ENCODE assay signal across 20 cellular contexts in genomic region chr11:74984730-74985129, GRCh38. TPM values are rescaled to one million over a fixed set of nuclear protein-coding genes. Genes with fewer than 3 reads are reported as not detected.
DNase-seq lines count a peak whose midpoint lies in the region; ATAC-seq, FAIRE-seq and TF ChIP-seq lines count a peak whose summit lies in the region.
"Had no signal": no experiment of that assay in that cellular context is flagged by ENCODE, and none has a peak within 500 bp of the region (broad histone marks: within the 10 kb centered on the region; RNA-seq: fewer than 3 reads in every experiment).

No MANE protein-coding gene starts in this region.

- 94% methylated on average over 2 of the region's 2 CpGs for WGBS in HepG2 (ENCODE audit: low lambda C conversion rate)
- 80% methylated on average over 2 of the region's 2 CpGs for WGBS in right lobe of liver (ENCODE audit: insufficient coverage, low coverage, low lambda C conversion rate, missing lambda C conversion rate)
- WGBS in thyroid gland, 2 donors = 90 to 92% methylated on average over 2 of the region's 2 CpGs

- H3K4me3 ChIP-seq in HepG2 (replicated peaks in 1 of 3; ENCODE audit: insufficient read depth in 1 of 3, low read depth in 2 of 3, low read length in 3 of 3) (no peak overlapping the region), right lobe of liver (no peak overlapping the region), thyroid gland (replicated peaks in 1 of 3) (no peak overlapping the region)
- H3K4me3 ChIP-seq: BLaER1 treated with 17β-estradiol and CSF1 and Interleukin-3, amounts not matched to agents 10 nM and 100 nM; GM23248; HAP-1 had no signal

- H3K36me3 ChIP-seq in HepG2 (replicated peaks in 1 of 2; ENCODE audit: control insufficient read depth in 1 of 2, insufficient read depth in 2 of 2, low read length in 2 of 2) = peaks cover 0 to 3% of the 10 kb centered on the region in 2 experiments; a peak in 1 of 5 replicates
- no peaks in the 10 kb centered on the region for H3K36me3 ChIP-seq in right lobe of liver
- H3K36me3 ChIP-seq in thyroid gland = peaks cover 2 to 4% of the 10 kb centered on the region in 2 donors

- CTCF ChIA-PET in HepG2 (lab: Yijun Ruan, JAX; ENCODE audit: low intra/inter-chr PET ratio, low total read pairs) = no interaction called here

- TF ChIP-seq POLR2A in HepG2 (IDR thresholded peaks at IDR 0.05; ENCODE audit: insufficient read depth in 1 of 2, low read depth in 2 of 2, low read length in 2 of 2) = no peak
- TF ChIP-seq POLR2A in right lobe of liver (IDR thresholded peaks at IDR 0.05) = no peak
- no peak for TF ChIP-seq POLR2A in thyroid gland (IDR thresholded peaks at IDR 0.05)

- no peak overlapping the region for H3K4me3 Mint-ChIP-seq in naive B cell
- H3K4me3 Mint-ChIP-seq: B cell; CD4-positive, CD25-positive, alpha-beta regulatory T cell had no signal

- POLR2A ChIA-PET in HepG2 (lab: Yijun Ruan, JAX) = no interaction called here

- peak overlapping the region in 5 of 6 donors; percentile 33 to 85 (median 47) for H3K27ac Mint-ChIP-seq in naive B cell
- H3K27ac Mint-ChIP-seq: B cell had no signal

- DNase-seq in HepG2 (ENCODE audit: low spot score) (no peak), right lobe of liver (no peak), naive B cell (no peak), nucleus accumbens (lab: John Stamatoyannopoulos, UW) (no peak), thyroid gland (no peak)
- DNase-seq: Caco-2; CD4-positive, CD25-positive, alpha-beta regulatory T cell; DMS153; DMS79; GDM1; GM23248; IMR-90 had no signal

- no peak overlapping the region for H2AFZ ChIP-seq in HepG2 (ENCODE audit: low read length)
- H2AFZ ChIP-seq: GM23248 had no signal

- TF ChIP-seq EP300 in HepG2 (IDR thresholded peaks at IDR 0.05; ENCODE audit: low read depth in 2 of 2, low read length in 2 of 2) (no peak), HepG2 (CRISPR knock-in tag; IDR thresholded peaks at IDR 0.05; ENCODE audit: borderline replicate concordance) (no peak)

- BruUV-seq in HepG2 (replicated peaks; lab: Mats Ljungman, UMichigan) = no TSS peak

- H3K79me2 ChIP-seq in HepG2 (ENCODE audit: insufficient read depth, low read length) = peaks cover 2% of the 10 kb centered on the region

- H3K9me3 ChIP-seq in HepG2 (ENCODE audit: low read length) (no peaks in the 10 kb centered on the region), right lobe of liver (no peaks in the 10 kb centered on the region), thyroid gland (no peaks in the 10 kb centered on the region)
- H3K9me3 ChIP-seq: BLaER1 treated with 17β-estradiol and CSF1 and Interleukin-3, amounts not matched to agents 10 nM and 100 nM; Caco-2; HAP-1 had no signal

- in situ Hi-C loops in HepG2 (cut with HindIII; ENCODE audit: extremely low pct_ligation_motif_present, low pct_unique_long_range_greater_than_20kb) = no loop called here

- no peaks in the 10 kb centered on the region for H3K36me3 Mint-ChIP-seq in naive B cell

- no peak for FAIRE-seq in HepG2 (lab: Jason Lieb, UNC)
- FAIRE-seq: GM12892, GM18507 had no signal

- ATAC-seq in HepG2 (no peak), right lobe of liver (no peak), naive B cell (ENCODE audit: low read depth in 2 of 2) (no peak), HG03469 (IDR thresholded peaks at IDR 0.05; ENCODE audit: unreplicated experiment) (no peak)

- intact Hi-C loops in HepG2 (cut with micrococcal nuclease; ENCODE audit: unreplicated experiment) = no loop called here
- intact Hi-C loops in right lobe of liver (cut with DNase I) = no loop called here
- intact Hi-C loops in thyroid gland (cut with DNase I) = no loop called here

- H3K4me1 Mint-ChIP-seq in naive B cell = peaks cover 10 to 16% (median 10%) of the 10 kb centered on the region in 3 donors

- H3K27me3 Mint-ChIP-seq in naive B cell = no peaks in the 10 kb centered on the region
- H3K27me3 Mint-ChIP-seq: B cell; CD4-positive, CD25-positive, alpha-beta regulatory T cell had no signal

- no peak overlapping the region for H3K9ac ChIP-seq in HepG2 (ENCODE audit: insufficient read depth, low read depth, low read length)
- H3K9ac ChIP-seq: BLaER1 treated with 17β-estradiol and CSF1 and Interleukin-3, amounts not matched to agents 10 nM and 100 nM; GM23248 had no signal

- H3K27me3 ChIP-seq in HepG2 (ENCODE audit: control insufficient read depth in 1 of 2, insufficient read depth in 2 of 2, low read length in 2 of 2) = no peaks in the 10 kb centered on the region
- H3K27me3 ChIP-seq in right lobe of liver = no peaks in the 10 kb centered on the region
- H3K27me3 ChIP-seq in thyroid gland = no peaks in the 10 kb centered on the region
- H3K27me3 ChIP-seq: BLaER1 treated with 17β-estradiol and CSF1 and Interleukin-3, amounts not matched to agents 10 nM and 100 nM had no signal

- H3K9me3 Mint-ChIP-seq in naive B cell = no peaks in the 10 kb centered on the region
- H3K9me3 Mint-ChIP-seq: CD4-positive, CD25-positive, alpha-beta regulatory T cell had no signal

- no peak overlapping the region for H3K27ac ChIP-seq in HepG2 (ENCODE audit: extremely low read length, insufficient read depth, low read length)
- no peak overlapping the region for H3K27ac ChIP-seq in right lobe of liver
- peak overlapping the region; percentile 81 for H3K27ac ChIP-seq in VCaP
- no peak overlapping the region for H3K27ac ChIP-seq in thyroid gland
- H3K27ac ChIP-seq: BLaER1 treated with 17β-estradiol and CSF1 and Interleukin-3, amounts not matched to agents 10 nM and 100 nM; GM23248; HL-60 had no signal

- H3K4me1 ChIP-seq in HepG2 (ENCODE audit: insufficient read depth, low read length) (peaks cover 48% of the 10 kb centered on the region), right lobe of liver (peaks cover 0 to 42% (median 14%) of the 10 kb centered on the region in 4 donors), thyroid gland (peaks cover 0 to 9% of the 10 kb centered on the region in 2 donors)

- no peak overlapping the region for H3K4me2 ChIP-seq in HepG2 (ENCODE audit: low read depth, low read length)
- H3K4me2 ChIP-seq: BLaER1 treated with 17β-estradiol and CSF1 and Interleukin-3, amounts not matched to agents 10 nM and 100 nM had no signal

- TF ChIP-seq RAD21 in HepG2 (CRISPR knock-in tag; IDR thresholded peaks at IDR 0.05) = no peak

- TF ChIP-seq CTCF in HepG2 (CRISPR knock-in tag; IDR thresholded peaks at IDR 0.05) (no peak), right lobe of liver (IDR thresholded peaks at IDR 0.05) (no peak), VCaP (conservative IDR thresholded peaks at IDR 0.05) (no peak), thyroid gland (IDR thresholded peaks at IDR 0.05) (no peak)

- H4K20me1 ChIP-seq in HepG2 (ENCODE audit: insufficient read depth, low read length) = no peaks in the 10 kb centered on the region

RNA-seq across cellular contexts. Expression of gene NEU3, which starts 4.0 kb away (rescaled TPM):
- total RNA-seq in HepG2 (2016; rRNA removed; fragmentation: Illumina TruSeq; extraction: Trizol) (14.5 and 15.3 TPM in 2 replicates), right lobe of liver (1 to 10 TPM; 3.7 to 8.2 (median 6.2) TPM), thyroid gland (10 to 100 TPM in 2 of 4 donors, 1 to 10 TPM in 2; 8.1 to 13.0 (median 9.2) TPM)
- 1.4 and 1.8 TPM in 2 replicates for total RNA-seq in HepG2 (2016; cell fraction: cytosol; rRNA removed; fragmentation: Illumina TruSeq; extraction: Trizol; ENCODE audit: low read depth)
- total RNA-seq in HepG2 (2016; cell fraction: insoluble cytoplasmic fraction; rRNA removed; fragmentation: Illumina TruSeq; extraction: Trizol) = 13.8 and 14.7 TPM in 2 replicates
- total RNA-seq in HepG2 (2016; cell fraction: membrane; rRNA removed; fragmentation: Illumina TruSeq; extraction: Trizol) = 5.1 and 6.4 TPM in 2 replicates
- 15.8 and 18.6 TPM in 2 replicates for total RNA-seq in HepG2 (2016; cell fraction: nucleus; rRNA removed; fragmentation: Illumina TruSeq; extraction: Trizol)
- polyA plus RNA-seq in HepG2 (2011; rRNA removed) (6.3 and 8.4 TPM in 2 replicates), naive B cell (ENCODE audit: low read depth in 6 of 6) (1 to 10 TPM; 1.6 to 4.3 (median 3.0) TPM)
- 4.5 and 5.8 TPM in 2 replicates for polyA plus RNA-seq in HepG2 (2011; cell fraction: cytosol; rRNA removed)
- polyA plus RNA-seq in HepG2 (2011; cell fraction: nucleus; rRNA removed) = 15.0 and 15.9 TPM in 2 replicates
- polyA plus RNA-seq in HepG2 (2012) = 4.6 and 5.0 TPM in 2 replicates
- polyA plus RNA-seq in HepG2 (2016; cell fraction: cytosol; fragmentation: Illumina TruSeq; extraction: Trizol; ENCODE audit: low read depth) = 0.83 and 0.93 TPM in 2 replicates
- polyA plus RNA-seq in HepG2 (2016; cell fraction: insoluble cytoplasmic fraction; fragmentation: Illumina TruSeq; extraction: Trizol; ENCODE audit: low read depth) = 6.0 and 6.9 TPM in 2 replicates
- 2.0 and 3.0 TPM in 2 replicates for polyA plus RNA-seq in HepG2 (2016; cell fraction: membrane; fragmentation: Illumina TruSeq; extraction: Trizol; ENCODE audit: low read depth)
- 15.9 and 16.7 TPM in 2 replicates for polyA plus RNA-seq in HepG2 (2016; cell fraction: nucleus; fragmentation: Illumina TruSeq; extraction: Trizol; ENCODE audit: insufficient read depth, low read depth)
- polyA minus RNA-seq in HepG2 (2011; rRNA and poly(A)+ RNA removed; ENCODE audit: low replicate concordance) = 23.2 and 42.9 TPM in 2 replicates
- polyA minus RNA-seq in HepG2 (2011; cell fraction: cytosol; rRNA and poly(A)+ RNA removed) = 9.1 and 9.8 TPM in 2 replicates
- 14.9 and 23.2 TPM in 2 replicates for polyA minus RNA-seq in HepG2 (2011; cell fraction: nucleus; rRNA and poly(A)+ RNA removed)

RNA-seq across cellular contexts. Expression of gene SPCS2, which starts 35.7 kb away (rescaled TPM):
- total RNA-seq in HepG2 (2016; rRNA removed; fragmentation: Illumina TruSeq; extraction: Trizol) (83.4 and 87.3 TPM in 2 replicates), right lobe of liver (100 to 1,000 TPM in 5 of 6 experiments, 10 to 100 TPM in 1; 50.8 to 258 (median 107) TPM), thyroid gland (100 to 1,000 TPM in 2 of 4 donors, 10 to 100 TPM in 2; 53.6 to 229 (median 120) TPM)
- total RNA-seq in HepG2 (2016; cell fraction: cytosol; rRNA removed; fragmentation: Illumina TruSeq; extraction: Trizol; ENCODE audit: low read depth) = 17.4 and 19.6 TPM in 2 replicates
- 79.8 and 98.6 TPM in 2 replicates for total RNA-seq in HepG2 (2016; cell fraction: insoluble cytoplasmic fraction; rRNA removed; fragmentation: Illumina TruSeq; extraction: Trizol)
- total RNA-seq in HepG2 (2016; cell fraction: membrane; rRNA removed; fragmentation: Illumina TruSeq; extraction: Trizol) = 31.5 and 40.9 TPM in 2 replicates
- total RNA-seq in HepG2 (2016; cell fraction: nucleus; rRNA removed; fragmentation: Illumina TruSeq; extraction: Trizol) = 82.3 and 97.7 TPM in 2 replicates
- polyA plus RNA-seq in HepG2 (2011; rRNA removed) (134 and 142 TPM in 2 replicates), naive B cell (ENCODE audit: low read depth in 6 of 6) (100 to 1,000 TPM; 198 to 302 (median 265) TPM)
- 38.6 and 68.5 TPM in 2 replicates for polyA plus RNA-seq in HepG2 (2011; cell fraction: cytosol; rRNA removed)
- 26.0 and 33.3 TPM in 2 replicates for polyA plus RNA-seq in HepG2 (2011; cell fraction: nucleus; rRNA removed)
- polyA plus RNA-seq in HepG2 (2012) = 126 and 129 TPM in 2 replicates
- polyA plus RNA-seq in HepG2 (2016; cell fraction: cytosol; fragmentation: Illumina TruSeq; extraction: Trizol; ENCODE audit: low read depth) = 54.6 and 56.5 TPM in 2 replicates
- polyA plus RNA-seq in HepG2 (2016; cell fraction: insoluble cytoplasmic fraction; fragmentation: Illumina TruSeq; extraction: Trizol; ENCODE audit: low read depth) = 205 and 218 TPM in 2 replicates
- 66.1 and 67.5 TPM in 2 replicates for polyA plus RNA-seq in HepG2 (2016; cell fraction: membrane; fragmentation: Illumina TruSeq; extraction: Trizol; ENCODE audit: low read depth)
- 331 and 344 TPM in 2 replicates for polyA plus RNA-seq in HepG2 (2016; cell fraction: nucleus; fragmentation: Illumina TruSeq; extraction: Trizol; ENCODE audit: insufficient read depth, low read depth)
- polyA minus RNA-seq in HepG2 (2011; rRNA and poly(A)+ RNA removed; ENCODE audit: low replicate concordance) = 26.1 and 46.7 TPM in 2 replicates
- 27.0 and 42.4 TPM in 2 replicates for polyA minus RNA-seq in HepG2 (2011; cell fraction: cytosol; rRNA and poly(A)+ RNA removed)
- polyA minus RNA-seq in HepG2 (2011; cell fraction: nucleus; rRNA and poly(A)+ RNA removed) = 14.4 and 69.1 TPM in 2 replicates

RNA-seq across cellular contexts. Expression of gene XRRA1, which starts 35.8 kb away (rescaled TPM):
- total RNA-seq in HepG2 (2016; rRNA removed; fragmentation: Illumina TruSeq; extraction: Trizol) (9.9 and 10.5 TPM in 2 replicates), right lobe of liver (10 to 100 TPM in 1 of 6 experiments, 1 to 10 TPM in 5; 4.7 to 15.7 (median 8.0) TPM), thyroid gland (10 to 100 TPM; 26.8 to 80.6 (median 39.1) TPM)
- 2.4 and 2.9 TPM in 2 replicates for total RNA-seq in HepG2 (2016; cell fraction: cytosol; rRNA removed; fragmentation: Illumina TruSeq; extraction: Trizol; ENCODE audit: low read depth)
- total RNA-seq in HepG2 (2016; cell fraction: insoluble cytoplasmic fraction; rRNA removed; fragmentation: Illumina TruSeq; extraction: Trizol) = 8.8 and 9.7 TPM in 2 replicates
- 3.8 and 4.3 TPM in 2 replicates for total RNA-seq in HepG2 (2016; cell fraction: membrane; rRNA removed; fragmentation: Illumina TruSeq; extraction: Trizol)
- 29.9 and 30.0 TPM in 2 replicates for total RNA-seq in HepG2 (2016; cell fraction: nucleus; rRNA removed; fragmentation: Illumina TruSeq; extraction: Trizol)
- polyA plus RNA-seq in HepG2 (2011; rRNA removed) (7.6 and 8.4 TPM in 2 replicates), naive B cell (ENCODE audit: low read depth in 6 of 6) (10 to 100 TPM in 3 of 6 donors, 1 to 10 TPM in 2, under 1 TPM in 1; 0.32 to 15.6 (median 10.0) TPM)
- polyA plus RNA-seq in HepG2 (2011; cell fraction: cytosol; rRNA removed) = 4.8 and 5.6 TPM in 2 replicates
- polyA plus RNA-seq in HepG2 (2011; cell fraction: nucleus; rRNA removed) = 15.9 and 16.0 TPM in 2 replicates
- polyA plus RNA-seq in HepG2 (2012) = 5.4 and 6.6 TPM in 2 replicates
- 0.66 and 0.75 TPM in 2 replicates for polyA plus RNA-seq in HepG2 (2016; cell fraction: cytosol; fragmentation: Illumina TruSeq; extraction: Trizol; ENCODE audit: low read depth)
- polyA plus RNA-seq in HepG2 (2016; cell fraction: insoluble cytoplasmic fraction; fragmentation: Illumina TruSeq; extraction: Trizol; ENCODE audit: low read depth) = 5.8 and 6.5 TPM in 2 replicates
- 1.5 and 2.4 TPM in 2 replicates for polyA plus RNA-seq in HepG2 (2016; cell fraction: membrane; fragmentation: Illumina TruSeq; extraction: Trizol; ENCODE audit: low read depth)
- polyA plus RNA-seq in HepG2 (2016; cell fraction: nucleus; fragmentation: Illumina TruSeq; extraction: Trizol; ENCODE audit: insufficient read depth, low read depth) = 9.2 and 9.4 TPM in 2 replicates
- polyA minus RNA-seq in HepG2 (2011; rRNA and poly(A)+ RNA removed; ENCODE audit: low replicate concordance) = 26.3 and 30.3 TPM in 2 replicates
- polyA minus RNA-seq in HepG2 (2011; cell fraction: cytosol; rRNA and poly(A)+ RNA removed) = 7.6 and 11.7 TPM in 2 replicates
- polyA minus RNA-seq in HepG2 (2011; cell fraction: nucleus; rRNA and poly(A)+ RNA removed) = 43.0 and 48.2 TPM in 2 replicates
